ENCODE assay signal across 8 cellular contexts in genomic region chr14:54881235-54881760, GRCh38. TPM values are rescaled to one million over a fixed set of nuclear protein-coding genes. Genes with fewer than 3 reads are reported as not detected.
DNase-seq lines count a peak whose midpoint lies in the region; ATAC-seq, FAIRE-seq and TF ChIP-seq lines count a peak whose summit lies in the region.

No MANE protein-coding gene starts in this region.

- H3K27me3 Mint-ChIP-seq in memory B cell: no peaks in the 10 kb centered on the region

- ATAC-seq in GM21619 (IDR thresholded peaks at IDR 0.05; ENCODE audit: unreplicated experiment) (peak; percentile 56), memory B cell (ENCODE audit: low read depth) (peak; percentile 70)

- peak overlapping the region; percentile 98 for H3K27ac Mint-ChIP-seq in memory B cell

- FAIRE-seq in bronchial epithelial cell (lab: Jason Lieb, UNC): peak; percentile 40

- DNase-seq in GM12864 (ENCODE audit: low read depth) (no peak), NAMALWA (ENCODE audit: low spot score) (peak; percentile 75), bronchial epithelial cell (ENCODE audit: low read depth) (peak; percentile 72), memory B cell (ENCODE audit: low spot score in 2 of 2) (peak in 1 of 2 donors; percentile 19), epidermal melanocyte (ENCODE audit: insufficient read length, low spot score) (no peak), iPS-NIHi11 (ENCODE audit: low spot score) (no peak), superior temporal gyrus (ENCODE audit: extremely low spot score) (no peak)

- H3K4me1 Mint-ChIP-seq in memory B cell: peaks cover 11% of the 10 kb centered on the region

- no peaks in the 10 kb centered on the region for H3K36me3 ChIP-seq in bronchial epithelial cell (ENCODE audit: control insufficient read depth, insufficient read depth, low read length)

- H3K4me3 Mint-ChIP-seq in memory B cell: peak overlapping the region; percentile 94

- TF ChIP-seq CTCF in GM12864 (IDR thresholded peaks at IDR 0.05; ENCODE audit: low read depth, low read length, missing control alignments) (no peak), bronchial epithelial cell (IDR thresholded peaks at IDR 0.05; ENCODE audit: insufficient read depth, low read length, severe bottlenecking) (no peak)

- H3K9me3 Mint-ChIP-seq in memory B cell: no peaks in the 10 kb centered on the region

- H3K27me3 ChIP-seq in bronchial epithelial cell (ENCODE audit: control insufficient read depth, insufficient read depth, low read length): no peaks in the 10 kb centered on the region

- H3K36me3 Mint-ChIP-seq in memory B cell: no peaks in the 10 kb centered on the region

- H3K4me3 ChIP-seq in GM12864 (ENCODE audit: low read depth, low read length) (peak overlapping the region; percentile 47), bronchial epithelial cell (ENCODE audit: low read depth, low read length) (peak overlapping the region; percentile 38)

RNA-seq across cellular contexts. Expression of gene GCH1, which starts 21.3 kb away (rescaled TPM):
- total RNA-seq in bronchial epithelial cell: 7.9 and 9.0 TPM in 2 replicates

Comparison
In these comparisons a context has a peak if more than half of its experiments do, and no peak if none do; other contexts are left out.
1. DNase-seq: peak in NAMALWA (single experiment) and bronchial epithelial cell (single experiment); none in GM12864 (single experiment), epidermal melanocyte (single experiment), iPS-NIHi11 (single experiment) and superior temporal gyrus (single experiment).